In the genomic region with DNA sequence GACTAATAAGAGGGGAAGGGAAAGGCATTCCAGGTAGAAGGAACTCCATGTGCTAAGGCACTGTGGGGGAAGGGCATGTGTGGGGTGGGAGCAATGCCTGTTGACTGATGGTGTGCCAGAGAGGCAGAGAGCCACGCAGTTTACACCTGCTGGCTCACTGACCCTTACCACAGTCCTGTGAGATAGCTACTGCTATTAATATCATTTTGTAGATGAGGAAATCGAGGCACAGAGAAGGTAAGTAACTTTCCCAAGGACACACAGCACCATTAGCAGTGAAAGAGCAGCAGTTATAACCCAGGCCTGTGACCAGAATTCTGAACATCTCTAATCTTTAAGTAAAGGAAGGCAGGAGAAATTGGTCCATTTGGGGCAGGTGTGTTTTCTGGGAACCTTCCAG, we compare ENCODE assay signal across 28 cellular contexts. TPM values are rescaled to one million over a fixed set of nuclear protein-coding genes. Genes with fewer than 3 reads are reported as not detected.
DNase-seq lines count a peak whose midpoint lies in the region; ATAC-seq, FAIRE-seq and TF ChIP-seq lines count a peak whose summit lies in the region.
"Had no signal": no experiment of that assay in that cellular context is flagged by ENCODE, and none has a peak within 500 bp of the region (broad histone marks: within the 10 kb centered on the region; RNA-seq: fewer than 3 reads in every experiment).

No MANE protein-coding gene starts in this region.

- in situ Hi-C loops in GM12878 (cut with MboI) = no loop called here

- intact Hi-C loops in Calu3 (cut with micrococcal nuclease; ENCODE audit: unreplicated experiment) = no loop called here
- intact Hi-C loops in GM12878 (cut with micrococcal nuclease; ENCODE audit: unreplicated experiment) = no loop called here

- H3K4me3 ChIP-seq in MM.1S (ENCODE audit: low read length) (no peak overlapping the region), GM12878 (no peak overlapping the region), small intestine (ENCODE audit: low read depth in 1 of 2, low read length in 2 of 2) (no peak overlapping the region)
- H3K4me3 ChIP-seq: GM23248, SJSA1 had no signal

- TF ChIP-seq POLR2A in GM12878 (IDR thresholded peaks at IDR 0.05; ENCODE audit: low read depth, low read length) = no peak

- H3K27me3 ChIP-seq in MM.1S (replicated peaks; ENCODE audit: insufficient read depth, low read length) = no peaks in the 10 kb centered on the region
- H3K27me3 ChIP-seq in GM12878 (replicated peaks in 1 of 2; ENCODE audit: control insufficient read depth in 2 of 2, insufficient read depth in 2 of 2, low read length in 1 of 2) = no peaks in the 10 kb centered on the region
- no peaks in the 10 kb centered on the region for H3K27me3 ChIP-seq in small intestine (ENCODE audit: control insufficient read depth in 2 of 2, insufficient read depth in 2 of 2, low read length in 2 of 2)
- H3K27me3 ChIP-seq: SJSA1 had no signal

- H3K9me2 ChIP-seq in MM.1S (replicated peaks; ENCODE audit: insufficient read depth, low read length) = no peaks in the 10 kb centered on the region

- H3K4me2 ChIP-seq in MM.1S (ENCODE audit: low read depth, low read length) = peak overlapping the region; percentile 95; the same call in 1 of the 2 replicates
- no peak overlapping the region for H3K4me2 ChIP-seq in GM12878 (ENCODE audit: control insufficient read depth, insufficient read depth)

- H4K20me1 ChIP-seq in MM.1S (ENCODE audit: insufficient read depth, low read length) (no peaks in the 10 kb centered on the region), GM12878 (ENCODE audit: control insufficient read depth, insufficient read depth) (no peaks in the 10 kb centered on the region)

- RAD21 ChIA-PET in GM12878 (lab: Charles Lee; ENCODE audit: unreplicated experiment) = no interaction called here

- ATAC-seq in GM12878 (no peak), GM19467 (IDR thresholded peaks at IDR 0.05; ENCODE audit: unreplicated experiment) (no peak)
- ATAC-seq: CD8-positive, alpha-beta T cell; T-cell had no signal

- H3K4me1 Mint-ChIP-seq in Calu3 (ENCODE audit: low read depth, unreplicated experiment) = peaks cover 11% of the 10 kb centered on the region

- H3K27ac ChIP-seq in MM.1S (ENCODE audit: low read length) (peak overlapping the region; percentile 96), GM12878 (ENCODE audit: control insufficient read depth, insufficient read depth) (no peak overlapping the region), small intestine (ENCODE audit: low read depth in 1 of 2, low read length in 1 of 2) (no peak overlapping the region)
- H3K27ac ChIP-seq: C4-2B, GM23248, SJSA1 had no signal

- no peaks in the 10 kb centered on the region for H3K9me3 Mint-ChIP-seq in Calu3 (ENCODE audit: low read depth, unreplicated experiment)
- H3K9me3 Mint-ChIP-seq: CD8-positive, alpha-beta T cell; HFFc6 had no signal

- WGBS in GM12878 (ENCODE audit: insufficient coverage, insufficient replicate concordance, low lambda C conversion rate, missing lambda C conversion rate) = 50% methylated on average over 2 of the region's 2 CpGs
- 17 to 52% (median 29%) methylated on average over 2 of the region's 2 CpGs for WGBS in small intestine, 3 donors

- FAIRE-seq in GM12878 (lab: Jason Lieb, UNC) (no peak), urothelium cell line (lab: Jason Lieb, UNC) (peak; percentile 9), small intestine (lab: Jason Lieb, UNC) (no peak)
- FAIRE-seq: GM12892 had no signal

- POLR2A ChIA-PET in GM12878 (lab: Charles Lee) = interaction anchor here (0.6 kb wide), 1 partner anchor 160 kb away, joined by 4 read pairs; no protein-coding TSS in a partner anchor

- H3F3A ChIP-seq in MM.1S (ENCODE audit: insufficient read depth, low read length) = peaks cover 30% of the 10 kb centered on the region

- no peak overlapping the region for H2AFZ ChIP-seq in MM.1S (ENCODE audit: low read length)
- H2AFZ ChIP-seq in GM12878 (ENCODE audit: control insufficient read depth, low read depth, low read length) = no peak overlapping the region
- H2AFZ ChIP-seq: GM23248 had no signal

- no peaks in the 10 kb centered on the region for H3K36me3 Mint-ChIP-seq in Calu3 (ENCODE audit: insufficient read depth, unreplicated experiment)
- H3K36me3 Mint-ChIP-seq: CD8-positive, alpha-beta T cell; T-cell had no signal

- BruUV-seq in Calu3 (replicated peaks; lab: Mats Ljungman, UMichigan) (no TSS peak), GM12878 (replicated peaks; lab: Mats Ljungman, UMichigan) (no TSS peak)

- DNase-seq in Calu3 (no peak), MM.1S (no peak), GM12878 (ENCODE audit: low read depth, low spot score) (no peak), urothelium cell line (ENCODE audit: low spot score) (no peak), EL (no peak), small intestine (no peak)
- DNase-seq: Caco-2; CD8-positive, alpha-beta T cell; DMS 273 treated with DMSO at 0.1 percent for 48 hours; DMS79; GF-D8; GM23248; H9; HFFc6; IMR-90; MV-4-11; NCI-H1105; NCI-H1436 treated with DMSO at 0.1 percent for 48 hours; NCI-H187 treated with DMSO at 0.1 percent for 48 hours; NCI-H2171 treated with DMSO at 0.1 percent for 48 hours; NCI-H345; NCI-H510A treated with DMSO at 0.1 percent for 48 hours; Right ventricle myocardium superior; T-cell had no signal

- CTCF ChIA-PET in Calu3 (lab: Charles Lee) = no interaction called here
- CTCF ChIA-PET in GM12878 (lab: Yijun Ruan, JAX) = interaction anchor here (0.5 kb wide), 1 partner anchor 92 kb away, joined by 3 read pairs; no protein-coding TSS in a partner anchor

- SMC1A ChIA-PET in GM12878 (lab: Charles Lee; ENCODE audit: uncharacterized antibody, unreplicated experiment) = interaction anchor here (0.8 to 2.4 kb wide), 3 partner anchors 12 to 42 kb away, joined by 3 to 8 read pairs (median 3); no protein-coding TSS in a partner anchor

- no peak for TF ChIP-seq EP300 in GM12878 (IDR thresholded peaks at IDR 0.05; ENCODE audit: borderline replicate concordance in 1 of 2, control insufficient read depth in 1 of 2, low read depth in 2 of 2, low read length in 2 of 2)

- H3K4me1 ChIP-seq in MM.1S (ENCODE audit: low read length) = peaks cover 34% of the 10 kb centered on the region
- peaks cover 17% of the 10 kb centered on the region for H3K4me1 ChIP-seq in GM12878 (ENCODE audit: control insufficient read depth, insufficient read depth, low read length)
- H3K4me1 ChIP-seq in small intestine (ENCODE audit: control insufficient read depth in 2 of 2, insufficient read depth in 1 of 2, low read depth in 1 of 2, low read length in 1 of 2) = no peaks in the 10 kb centered on the region
- H3K4me1 ChIP-seq: SJSA1 had no signal

- H3K9me3 ChIP-seq in MM.1S (replicated peaks; ENCODE audit: insufficient read depth, low read length) (no peaks in the 10 kb centered on the region), GM12878 (replicated peaks; ENCODE audit: control insufficient read depth, insufficient read depth, low read length) (no peaks in the 10 kb centered on the region; the same call in 2 of the 3 replicates), small intestine (ENCODE audit: control insufficient read depth, low read depth) (no peaks in the 10 kb centered on the region)
- H3K9me3 ChIP-seq: Caco-2, SJSA1 had no signal

- H3K27ac Mint-ChIP-seq in Calu3 (ENCODE audit: unreplicated experiment) = peak overlapping the region; percentile 13
- H3K27ac Mint-ChIP-seq: CD8-positive, alpha-beta T cell; H9; HFFc6; T-cell had no signal

- H3K4me3 Mint-ChIP-seq in Calu3 (ENCODE audit: low read depth, unreplicated experiment) = no peak overlapping the region
- H3K4me3 Mint-ChIP-seq: CD8-positive, alpha-beta T cell; H9; HFFc6; T-cell had no signal

- H3K9ac ChIP-seq in MM.1S (ENCODE audit: low read length) (no peak overlapping the region), GM12878 (ENCODE audit: control insufficient read depth, insufficient read depth, low read length) (no peak overlapping the region)
- H3K9ac ChIP-seq: GM23248 had no signal

- TF ChIP-seq CTCF in Calu3 (IDR thresholded peaks at IDR 0.05; ENCODE audit: unreplicated experiment) (no peak), MM.1S (IDR thresholded peaks at IDR 0.05; ENCODE audit: low read length) (no peak), GM12878 (IDR thresholded peaks at IDR 0.05 in 2 of 3, conservative IDR thresholded peaks at IDR 0.05 in 1 of 3; ENCODE audit: control insufficient read depth in 2 of 3, extremely low read depth in 1 of 3, insufficient read depth in 1 of 3, low read depth in 3 of 3, low read length in 3 of 3) (no peak)

- H3K27me3 Mint-ChIP-seq in Calu3 (ENCODE audit: unreplicated experiment) = no peaks in the 10 kb centered on the region

- no peaks in the 10 kb centered on the region for H3K36me3 ChIP-seq in MM.1S (replicated peaks; ENCODE audit: insufficient read depth, low read length)
- no peaks in the 10 kb centered on the region for H3K36me3 ChIP-seq in GM12878 (ENCODE audit: control insufficient read depth in 2 of 2, insufficient read depth in 2 of 2, low read length in 1 of 2)
- no peaks in the 10 kb centered on the region for H3K36me3 ChIP-seq in small intestine (ENCODE audit: control insufficient read depth in 2 of 2, insufficient read depth in 2 of 2, low read length in 2 of 2)
- H3K36me3 ChIP-seq: SJSA1 had no signal

- H3K79me2 ChIP-seq in MM.1S (ENCODE audit: low read length) (no peaks in the 10 kb centered on the region), GM12878 (ENCODE audit: control insufficient read depth, insufficient read depth, low read length) (no peaks in the 10 kb centered on the region)

- TF ChIP-seq RAD21 in GM12878 (IDR thresholded peaks at IDR 0.05; ENCODE audit: insufficient read depth, low read depth, low read length) = no peak

TF ChIP-seq in GM12878, 131 proteins besides CTCF, POLR2A, EP300 and RAD21 (continues in another document):
- TF ChIP-seq SIN3A (IDR thresholded peaks at IDR 0.05; ENCODE audit: low read depth, low read length) = no peak
- no peak for TF ChIP-seq BACH1 (IDR thresholded peaks at IDR 0.05; ENCODE audit: borderline replicate concordance)

RNA-seq across cellular contexts. Expression of a gene that starts 38.8 kb away (rescaled TPM):
- total RNA-seq in Calu3 (2022) (117 and 131 TPM in 2 replicates), GM12878 (2014; rRNA removed) (11.6 and 12.7 TPM in 2 replicates), GM12878 (2014; rRNA removed; fragmentation: Illumina TruSeq; extraction: Trizol) (25.2 and 25.4 TPM in 2 replicates), GM12878 (2021) (28.3 and 28.7 TPM in 2 replicates)
- 50.1 and 53.1 TPM in 2 replicates for total RNA-seq in GM12878 (2013; cell fraction: nucleolus; rRNA removed)
- 8.9 TPM for polyA plus RNA-seq in GM12878 (2011; ENCODE audit: low read depth)
- polyA plus RNA-seq in GM12878 (2011; rRNA removed) (55.5 and 58.7 TPM in 2 replicates), GM12878 (2014; fragmentation: Illumina TruSeq; extraction: Trizol) (34.9 and 37.4 TPM in 2 replicates), GM12878 (2014; fragmentation: Nextera tagmentation; extraction: Ambion mirVana) (10 to 100 TPM; 10.0 to 15.3 TPM), GM12878 (2014; rRNA removed) (24.6 and 25.5 TPM in 2 replicates), GM12878 (2016; fragmentation: Nextera tagmentation; extraction: Ambion mirVana) (1 to 10 TPM; 2.0 to 2.8 TPM), small intestine (10 to 100 TPM; 11.9 to 24.8 (median 16.2) TPM)
- 42.2 and 48.9 TPM in 2 replicates for polyA plus RNA-seq in GM12878 (2011; cell fraction: cytosol; rRNA removed)
- polyA plus RNA-seq in GM12878 (2011; cell fraction: nucleus; rRNA removed) = 21.1 and 21.3 TPM in 2 replicates
- 11.5 and 15.5 TPM in 2 replicates for polyA plus RNA-seq in GM12878 (2012)
- polyA minus RNA-seq in GM12878 (2011; rRNA and poly(A)+ RNA removed) = 54.9 and 59.8 TPM in 2 replicates
- polyA minus RNA-seq in GM12878 (2011; cell fraction: cytosol; rRNA and poly(A)+ RNA removed) = 21.9 and 23.4 TPM in 2 replicates
- polyA minus RNA-seq in GM12878 (2011; cell fraction: nucleus; rRNA and poly(A)+ RNA removed) = 6.4 and 9.8 TPM in 2 replicates
